Comparison of ENCODE assay signal across 35 cellular contexts in the genomic region with DNA sequence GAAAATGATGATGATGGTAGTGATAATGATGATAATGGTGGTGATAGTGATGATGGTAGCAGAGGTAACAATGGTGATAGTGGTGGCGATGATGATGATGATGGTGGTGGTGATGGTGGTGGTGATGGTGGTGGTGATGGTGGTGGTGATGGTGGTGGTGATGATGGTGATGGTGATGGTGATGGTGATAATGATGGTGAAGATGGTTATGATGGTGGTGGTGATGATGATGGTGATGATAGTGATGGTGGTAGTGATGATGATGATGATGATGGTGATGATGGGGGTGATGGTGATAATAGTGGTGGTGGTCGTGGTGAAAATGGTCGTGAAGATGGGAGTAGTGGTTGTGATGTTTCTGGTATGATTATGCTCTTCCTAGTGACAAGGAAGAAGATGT.
"Had no signal": no experiment of that assay in that cellular context is flagged by ENCODE, and none has a peak within 500 bp of the region (broad histone marks: within the 10 kb centered on the region; RNA-seq: fewer than 3 reads in every experiment).

No MANE protein-coding gene starts in this region.

- H3K36me3 ChIP-seq: adrenal gland, brain microvascular endothelial cell, breast epithelium had no signal

- DNase-seq: activated CD4-positive, alpha-beta memory T cell treated with anti-CD3 and anti-CD28 coated beads for 36 hours; activated CD4-positive, alpha-beta T cell treated with anti-CD3 and anti-CD28 coated beads for 1 hour; activated CD4-positive, alpha-beta T cell treated with anti-CD3 and anti-CD28 coated beads for 36 hours; activated CD4-positive, alpha-beta T cell treated with anti-CD3 and anti-CD28 coated beads for 48 hours; activated CD4-positive, alpha-beta T cell treated with anti-CD3 and anti-CD28 coated beads, Interleukin-2, amount 10 ng/mL, durations not matched to agents 7 days and 5 days; activated CD4-positive, alpha-beta T cell treated with anti-CD3 and anti-CD28 coated beads, Interleukin-2, amount 50 U/mL, for 4 hours; activated CD4-positive, CD25-positive, alpha-beta regulatory T cell; activated CD8-positive, alpha-beta memory T cell treated with anti-CD3 and anti-CD28 coated beads, Interleukin-2, amount 50 U/mL, for 4 hours; activated CD8-positive, alpha-beta T cell treated with anti-CD3 and anti-CD28 coated beads for 36 hours; activated effector memory CD4-positive, alpha-beta T cell treated with anti-CD3 and anti-CD28 coated beads, Interleukin-2, amount 50 U/mL, for 16 hours; activated gamma-delta T cell treated with Interleukin-2 at 50 U/mL for 16 hours; activated naive CD4-positive, alpha-beta T cell; activated naive CD4-positive, alpha-beta T cell treated with anti-CD3 and anti-CD28 coated beads for 36 hours; activated naive CD4-positive, alpha-beta T cell treated with anti-CD3 and anti-CD28 coated beads, Interleukin-2, amount 50 U/mL, for 16 hours; activated naive CD8-positive, alpha-beta T cell treated with anti-CD3 and anti-CD28 coated beads for 36 hours; activated T-cell treated with anti-CD3 and anti-CD28 coated beads for 4 hours; activated T-cell treated with anti-CD3 and anti-CD28 coated beads, Interleukin-2, amount 50 U/mL, for 1 hour; activated T-cell treated with anti-CD3 and anti-CD28 coated beads, Interleukin-2, amount 50 U/mL, for 4 hours; activated T-cell treated with anti-CD3 and anti-CD28 coated beads, Interleukin-2, amount 50 U/mL, for 72 hours; adrenal gland; amniotic stem cell; aorta; body of pancreas; brain microvascular endothelial cell; central memory CD4-positive, alpha-beta T cell; T-helper 2 cell; T-helper 9 cell had no signal

- H3K9me3 ChIP-seq: adrenal gland had no signal

- H3K27ac ChIP-seq: adrenal gland, body of pancreas, brain microvascular endothelial cell, breast epithelium, VCaP had no signal

- H3K27me3 ChIP-seq: adrenal gland, body of pancreas, brain microvascular endothelial cell, breast epithelium had no signal

- ATAC-seq: activated CD4-positive, alpha-beta T cell treated with anti-CD3 and anti-CD28 coated beads for 36 hours; activated CD4-positive, CD25-positive, alpha-beta regulatory T cell treated with anti-CD3 and anti-CD28 coated beads, Interleukin-2, amount 50 U/mL, for 24 hours; activated CD8-positive, alpha-beta T cell treated with anti-CD3 and anti-CD28 coated beads for 36 hours; activated naive CD4-positive, alpha-beta T cell treated with anti-CD3 and anti-CD28 coated beads, Interleukin-2, amount 50 U/mL, for 72 hours; activated T-cell treated with anti-CD3 and anti-CD28 coated beads, Interleukin-2, amount 50 U/mL, for 4 hours; activated T-cell treated with anti-CD3 and anti-CD28 coated beads, Interleukin-2, amount 50 U/mL, for 72 hours; activated T-helper 17 cell treated with anti-CD3 and anti-CD28 coated beads, Interleukin-2, amount 50 U/mL, for 72 hours; body of pancreas had no signal

- H3K4me3 ChIP-seq: adrenal gland, body of pancreas, breast epithelium had no signal

- H3K4me1 ChIP-seq: adrenal gland, body of pancreas, breast epithelium had no signal

- FAIRE-seq: astrocyte, colon, TTC549 had no signal
